8 cellular contexts compared by ENCODE assay signal in the genomic region with DNA sequence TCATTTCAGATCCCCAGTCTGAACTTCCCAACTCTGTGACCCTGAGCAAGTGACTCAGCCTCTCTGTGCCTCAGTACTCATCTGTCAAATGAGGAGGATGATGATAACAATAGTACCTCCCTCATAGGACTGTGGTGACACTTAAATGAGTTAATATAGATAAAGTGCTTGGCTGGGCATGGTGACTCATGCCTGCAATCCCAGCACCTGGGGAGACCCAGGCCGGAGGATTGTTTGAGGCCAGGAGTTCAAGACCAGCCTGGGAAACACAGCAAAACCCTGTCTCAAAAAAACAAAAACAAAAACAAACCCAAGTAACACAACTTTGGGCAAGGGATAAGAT. TPM values are rescaled to one million over a fixed set of nuclear protein-coding genes. Genes with fewer than 3 reads are reported as not detected.
DNase-seq lines count a peak whose midpoint lies in the region; ATAC-seq and TF ChIP-seq lines count a peak whose summit lies in the region.

No MANE protein-coding gene starts in this region.

- no peaks in the 10 kb centered on the region for H3K36me3 ChIP-seq in effector memory CD4-positive, alpha-beta T cell (ENCODE audit: control insufficient read depth, insufficient read depth, low read length)

- peak overlapping the region; percentile 99 for H3K27ac ChIP-seq in effector memory CD4-positive, alpha-beta T cell (ENCODE audit: insufficient read depth, low read length, poor library complexity, severe bottlenecking)

- TF ChIP-seq CTCF in omental fat pad (IDR thresholded peaks at IDR 0.05): no peak

- peaks cover 89% of the 10 kb centered on the region for H3K4me1 ChIP-seq in effector memory CD4-positive, alpha-beta T cell (ENCODE audit: control insufficient read depth, insufficient read depth, low read length, poor library complexity, severe bottlenecking)

- H3K4me3 ChIP-seq in effector memory CD4-positive, alpha-beta T cell (ENCODE audit: insufficient read depth, low read depth, low read length, poor library complexity, severe bottlenecking): peak overlapping the region; percentile 67

- peak; percentile 9 for ATAC-seq in HG02759 (IDR thresholded peaks at IDR 0.05; ENCODE audit: unreplicated experiment)
- no peak for ATAC-seq in GM19351 (IDR thresholded peaks at IDR 0.05; ENCODE audit: unreplicated experiment)
- ATAC-seq in omental fat pad (ENCODE audit: low FRiP score): no peak

- no peaks in the 10 kb centered on the region for H3K9me3 ChIP-seq in effector memory CD4-positive, alpha-beta T cell (ENCODE audit: control insufficient read depth, low read length)

- no peaks in the 10 kb centered on the region for H3K27me3 ChIP-seq in effector memory CD4-positive, alpha-beta T cell (replicated peaks; ENCODE audit: control insufficient read depth, insufficient read depth, low read length, poor library complexity, severe bottlenecking)

- DNase-seq in T-helper 2 cell: peak in 3 of 5 experiments; percentile 13 to 79 (median 24)
- DNase-seq in effector memory CD4-positive, alpha-beta T cell: peak; percentile 34 to 52 (median 41)
- DNase-seq in stimulated activated CD8-positive, alpha-beta memory T cell treated with anti-CD3 and anti-CD28 coated beads, Interleukin-12 subunit alpha, Interleukin-12 subunit beta, amount 100 ng/mL, for 24 hours (ENCODE audit: extremely low read depth): peak; percentile 25
- DNase-seq in COLO829 (ENCODE audit: low spot score): no peak
- DNase-seq in cerebellar nuclear complex (lab: John Stamatoyannopoulos, UW): no peak
- no peak for DNase-seq in omental fat pad (ENCODE audit: low spot score)

RNA-seq across cellular contexts. Expression of a gene that starts 4.8 kb away (rescaled TPM):
- total RNA-seq in omental fat pad: 100 to 1,000 TPM in 2 of 4 donors, 10 to 100 TPM in 2; 43.5 to 158 (median 114) TPM

Comparison
In these comparisons a context has a peak if more than half of its experiments do, and no peak if none do; other contexts are left out.
1. DNase-seq: peak in T-helper 2 cell (3 of 5), effector memory CD4-positive, alpha-beta T cell (3 of 3) and stimulated activated CD8-positive, alpha-beta memory T cell treated with anti-CD3 and anti-CD28 coated beads, Interleukin-12 subunit alpha, Interleukin-12 subunit beta, amount 100 ng/mL, for 24 hours (single experiment); none in COLO829 (single experiment), cerebellar nuclear complex (0 of 2) and omental fat pad (single experiment).